1 cellular context compared by ENCODE assay signal in the genomic region with DNA sequence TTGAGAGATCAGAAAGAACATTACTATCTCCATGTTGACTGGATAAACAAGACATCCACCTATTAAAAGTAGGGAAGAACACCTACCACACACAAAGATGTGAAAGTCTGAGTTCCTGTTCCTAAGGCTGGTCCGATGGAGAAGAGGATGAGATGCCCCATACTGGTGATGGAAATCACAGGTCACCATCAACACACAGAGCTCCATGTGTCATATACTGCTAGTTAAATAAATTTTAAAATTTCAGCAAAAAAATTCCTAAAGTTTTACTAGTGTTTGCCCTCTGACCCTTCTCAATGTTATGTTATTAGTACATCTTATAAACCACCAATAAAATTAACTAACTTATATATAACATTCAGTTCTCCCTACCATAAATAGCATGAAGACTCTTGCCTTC.
TF ChIP-seq lines count a peak whose summit lies in the region.

No MANE protein-coding gene starts in this region.

TF ChIP-seq in SK-N-SH, 30 proteins besides CTCF, POLR2A, EP300 and RAD21 (continued from another document):
- TF ChIP-seq, protein P1, sequence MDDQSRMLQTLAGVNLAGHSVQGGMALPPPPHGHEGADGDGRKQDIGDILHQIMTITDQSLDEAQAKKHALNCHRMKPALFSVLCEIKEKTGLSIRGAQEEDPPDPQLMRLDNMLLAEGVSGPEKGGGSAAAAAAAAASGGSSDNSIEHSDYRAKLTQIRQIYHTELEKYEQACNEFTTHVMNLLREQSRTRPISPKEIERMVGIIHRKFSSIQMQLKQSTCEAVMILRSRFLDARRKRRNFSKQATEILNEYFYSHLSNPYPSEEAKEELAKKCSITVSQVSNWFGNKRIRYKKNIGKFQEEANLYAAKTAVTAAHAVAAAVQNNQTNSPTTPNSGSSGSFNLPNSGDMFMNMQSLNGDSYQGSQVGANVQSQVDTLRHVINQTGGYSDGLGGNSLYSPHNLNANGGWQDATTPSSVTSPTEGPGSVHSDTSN (IDR thresholded peaks at IDR 0.05) = no peak
- TF ChIP-seq, protein P2, sequence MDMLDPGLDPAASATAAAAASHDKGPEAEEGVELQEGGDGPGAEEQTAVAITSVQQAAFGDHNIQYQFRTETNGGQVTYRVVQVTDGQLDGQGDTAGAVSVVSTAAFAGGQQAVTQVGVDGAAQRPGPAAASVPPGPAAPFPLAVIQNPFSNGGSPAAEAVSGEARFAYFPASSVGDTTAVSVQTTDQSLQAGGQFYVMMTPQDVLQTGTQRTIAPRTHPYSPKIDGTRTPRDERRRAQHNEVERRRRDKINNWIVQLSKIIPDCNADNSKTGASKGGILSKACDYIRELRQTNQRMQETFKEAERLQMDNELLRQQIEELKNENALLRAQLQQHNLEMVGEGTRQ (IDR thresholded peaks at IDR 0.05; ENCODE audit: borderline replicate concordance, low read depth, low read length) = no peak
- no peak for TF ChIP-seq POLR2AphosphoS5 (IDR thresholded peaks at IDR 0.05; ENCODE audit: low read depth, low read length)
- no peak for TF ChIP-seq GABPA (IDR thresholded peaks at IDR 0.05; ENCODE audit: low read depth)
- TF ChIP-seq, protein P3, sequence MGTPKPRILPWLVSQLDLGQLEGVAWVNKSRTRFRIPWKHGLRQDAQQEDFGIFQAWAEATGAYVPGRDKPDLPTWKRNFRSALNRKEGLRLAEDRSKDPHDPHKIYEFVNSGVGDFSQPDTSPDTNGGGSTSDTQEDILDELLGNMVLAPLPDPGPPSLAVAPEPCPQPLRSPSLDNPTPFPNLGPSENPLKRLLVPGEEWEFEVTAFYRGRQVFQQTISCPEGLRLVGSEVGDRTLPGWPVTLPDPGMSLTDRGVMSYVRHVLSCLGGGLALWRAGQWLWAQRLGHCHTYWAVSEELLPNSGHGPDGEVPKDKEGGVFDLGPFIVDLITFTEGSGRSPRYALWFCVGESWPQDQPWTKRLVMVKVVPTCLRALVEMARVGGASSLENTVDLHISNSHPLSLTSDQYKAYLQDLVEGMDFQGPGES (IDR thresholded peaks at IDR 0.05; ENCODE audit: low read depth, low read length) = no peak
- no peak for TF ChIP-seq EZH2phosphoT487 (IDR thresholded peaks at IDR 0.05; ENCODE audit: borderline replicate concordance, low read depth)
- TF ChIP-seq, protein P4, sequence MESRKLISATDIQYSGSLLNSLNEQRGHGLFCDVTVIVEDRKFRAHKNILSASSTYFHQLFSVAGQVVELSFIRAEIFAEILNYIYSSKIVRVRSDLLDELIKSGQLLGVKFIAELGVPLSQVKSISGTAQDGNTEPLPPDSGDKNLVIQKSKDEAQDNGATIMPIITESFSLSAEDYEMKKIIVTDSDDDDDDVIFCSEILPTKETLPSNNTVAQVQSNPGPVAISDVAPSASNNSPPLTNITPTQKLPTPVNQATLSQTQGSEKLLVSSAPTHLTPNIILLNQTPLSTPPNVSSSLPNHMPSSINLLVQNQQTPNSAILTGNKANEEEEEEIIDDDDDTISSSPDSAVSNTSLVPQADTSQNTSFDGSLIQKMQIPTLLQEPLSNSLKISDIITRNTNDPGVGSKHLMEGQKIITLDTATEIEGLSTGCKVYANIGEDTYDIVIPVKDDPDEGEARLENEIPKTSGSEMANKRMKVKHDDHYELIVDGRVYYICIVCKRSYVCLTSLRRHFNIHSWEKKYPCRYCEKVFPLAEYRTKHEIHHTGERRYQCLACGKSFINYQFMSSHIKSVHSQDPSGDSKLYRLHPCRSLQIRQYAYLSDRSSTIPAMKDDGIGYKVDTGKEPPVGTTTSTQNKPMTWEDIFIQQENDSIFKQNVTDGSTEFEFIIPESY (IDR thresholded peaks at IDR 0.05; ENCODE audit: borderline replicate concordance, low read depth) = no peak
- TF ChIP-seq MXI1 (IDR thresholded peaks at IDR 0.05; ENCODE audit: low read depth, low read length) = no peak
TF ChIP-seq in SK-N-SH: peak in this region for 0.
